ENCODE assay signal across 25 cellular contexts in genomic region chr2:128717758-128718710, GRCh38.
DNase-seq lines count a peak whose midpoint lies in the region; ATAC-seq lines count a peak whose summit lies in the region.
"Had no signal": no experiment of that assay in that cellular context is flagged by ENCODE, and none has a peak within 500 bp of the region (broad histone marks: within the 10 kb centered on the region; RNA-seq: fewer than 3 reads in every experiment).

No MANE protein-coding gene starts in this region.

- H4K91ac ChIP-seq in neuronal stem cell (ENCODE audit: low read depth, low read length, poor library complexity), result no peak overlapping the region

- peak overlapping the region; percentile 42 for H2AFZ ChIP-seq in neuronal stem cell (ENCODE audit: low read length)

- no peak overlapping the region for H3K14ac ChIP-seq in neuronal stem cell (ENCODE audit: low read length)

- no peak overlapping the region for H2BK12ac ChIP-seq in neuronal stem cell (ENCODE audit: low read length)

- no peaks in the 10 kb centered on the region for H3K36me3 ChIP-seq in BLaER1 treated with 17β-estradiol and CSF1 and Interleukin-3, amounts not matched to agents 10 nM and 100 nM
- no peaks in the 10 kb centered on the region for H3K36me3 ChIP-seq in KOPT-K1 (ENCODE audit: insufficient read depth, low read length)
- no peaks in the 10 kb centered on the region for H3K36me3 ChIP-seq in neuronal stem cell (replicated peaks in 1 of 2; ENCODE audit: control insufficient read depth in 2 of 2, insufficient read depth in 2 of 2, low read length in 2 of 2)

- H2BK5ac ChIP-seq in neuronal stem cell (ENCODE audit: low read length), result no peak overlapping the region

- no peak for ATAC-seq in GM19467 (IDR thresholded peaks at IDR 0.05; ENCODE audit: unreplicated experiment)
- ATAC-seq: A549; CD8-positive, alpha-beta T cell had no signal

- peak; percentile 39 for DNase-seq in fibroblast of gingiva (ENCODE audit: low read depth)
- DNase-seq in neuronal stem cell (ENCODE audit: low spot score), result no peak
- DNase-seq in COLO668 (lab: John Stamatoyannopoulos, UW; ENCODE audit: unreplicated experiment), result no peak
- DNase-seq in RPMI8226, result no peak
- DNase-seq: AML-193; CD8-positive, alpha-beta T cell; DMS 273 treated with DMSO at 0.1 percent for 48 hours; DMS79; GF-D8; HCEC 1CT; IMR-90; KG1; NCI-H1048; NCI-H1417; NCI-H1694; NCI-H2029 treated with DMSO at 0.1 percent for 48 hours; NCI-H2227 treated with DMSO at 0.1 percent for 48 hours; NCI-H526 treated with DMSO at 0.1 percent for 48 hours; SHP77 had no signal

- no peak overlapping the region for H2BK120ac ChIP-seq in neuronal stem cell (ENCODE audit: low read depth, low read length)

- H4K20me1 ChIP-seq in BLaER1 treated with 17β-estradiol and CSF1 and Interleukin-3, amounts not matched to agents 10 nM and 100 nM, result no peaks in the 10 kb centered on the region

- H3K27ac ChIP-seq in BLaER1 treated with 17β-estradiol and CSF1 and Interleukin-3, amounts not matched to agents 10 nM and 100 nM, result peak overlapping the region in 2 of 11 experiments; percentile 33 to 48; a peak in 5 of 22 replicates
- H3K27ac ChIP-seq in KOPT-K1 (ENCODE audit: low read depth, low read length, poor library complexity, severe bottlenecking) (peak overlapping the region; percentile 100), neuronal stem cell (replicated peaks; ENCODE audit: low read length) (no peak overlapping the region)
- H3K27ac ChIP-seq: A549, C4-2B, RWPE1 had no signal

- no peak overlapping the region for H3K23ac ChIP-seq in neuronal stem cell (ENCODE audit: low read depth, low read length, poor library complexity)

- H3K9me3 ChIP-seq in BLaER1 treated with 17β-estradiol and CSF1 and Interleukin-3, amounts not matched to agents 10 nM and 100 nM (replicated peaks in 1 of 11), result peaks cover 4 to 28% (median 22%) of the 10 kb centered on the region in 11 experiments; a peak in 15 of 22 replicates
- H3K9me3 ChIP-seq in KOPT-K1 (ENCODE audit: insufficient read depth, low read length, poor library complexity, severe bottlenecking) (peaks cover 5% of the 10 kb centered on the region), neuronal stem cell (replicated peaks in 1 of 2; ENCODE audit: control insufficient read depth in 2 of 2, insufficient read depth in 1 of 2, low read depth in 1 of 2, low read length in 2 of 2) (no peaks in the 10 kb centered on the region)
- H3K9me3 ChIP-seq: A549 had no signal

- H2AK5ac ChIP-seq in neuronal stem cell (ENCODE audit: low read depth, low read length), result no peak overlapping the region

- no peak overlapping the region; a peak in 1 of 22 replicates for H3K9ac ChIP-seq in BLaER1 treated with 17β-estradiol and CSF1 and Interleukin-3, amounts not matched to agents 10 nM and 100 nM
- H3K9ac ChIP-seq in neuronal stem cell (ENCODE audit: low read depth, low read length, poor library complexity), result no peak overlapping the region

- H3K4me3 ChIP-seq in BLaER1 treated with 17β-estradiol and CSF1 and Interleukin-3, amounts not matched to agents 10 nM and 100 nM, result no peak overlapping the region
- no peak overlapping the region for H3K4me3 ChIP-seq in neuronal stem cell (ENCODE audit: low read length in 2 of 2)
- H3K4me3 ChIP-seq: A549 had no signal

- H4K8ac ChIP-seq in neuronal stem cell (ENCODE audit: low read depth, low read length), result no peak overlapping the region

- H2BK15ac ChIP-seq in neuronal stem cell (ENCODE audit: low read length), result no peak overlapping the region

- H3K4me1 ChIP-seq in BLaER1 treated with 17β-estradiol and CSF1 and Interleukin-3, amounts not matched to agents 10 nM and 100 nM, result peaks cover 31 to 80% (median 64%) of the 10 kb centered on the region in 10 experiments
- H3K4me1 ChIP-seq in neuronal stem cell (ENCODE audit: control insufficient read depth in 2 of 2, insufficient read depth in 1 of 2, low read depth in 1 of 2, low read length in 2 of 2), result peaks cover 0 to 3% of the 10 kb centered on the region in 2 donors
- H3K4me1 ChIP-seq: A549 had no signal

- peak overlapping the region in 8 of 11 experiments; percentile 25 to 88 (median 84); a peak in 16 of 22 replicates for H3K4me2 ChIP-seq in BLaER1 treated with 17β-estradiol and CSF1 and Interleukin-3, amounts not matched to agents 10 nM and 100 nM
- H3K4me2 ChIP-seq in neuronal stem cell (ENCODE audit: insufficient read depth, low read length, poor library complexity, severe bottlenecking), result peak overlapping the region; percentile 26
- H3K4me2 ChIP-seq: A549 had no signal

- H3K27me3 ChIP-seq in BLaER1 treated with 17β-estradiol and CSF1 and Interleukin-3, amounts not matched to agents 10 nM and 100 nM, result peaks cover 0 to 21% (median 0%) of the 10 kb centered on the region in 11 experiments; a peak in 4 of 22 replicates
- H3K27me3 ChIP-seq in neuronal stem cell (ENCODE audit: control insufficient read depth in 3 of 3, insufficient read depth in 3 of 3, low read depth in 1 of 3, low read length in 3 of 3), result no peaks in the 10 kb centered on the region

- WGBS in neuronal stem cell (ENCODE audit: extremely low coverage in 2 of 2, insufficient read length in 2 of 2, insufficient replicate concordance in 1 of 2), 2 donors, result no CpG with 5 or more reads among the region's 8 CpGs

- H3K79me1 ChIP-seq in neuronal stem cell (ENCODE audit: low read depth, low read length), result no peaks in the 10 kb centered on the region

- H3K4ac ChIP-seq in neuronal stem cell (ENCODE audit: low read length), result no peak overlapping the region

- no peak overlapping the region for H3K18ac ChIP-seq in neuronal stem cell (ENCODE audit: low read length)
